Comparison of ENCODE assay signal across 30 cellular contexts in genomic region chr7:124713086-124713485, GRCh38. TPM values are rescaled to one million over a fixed set of nuclear protein-coding genes. Genes with fewer than 3 reads are reported as not detected.
"Had no signal": no experiment of that assay in that cellular context is flagged by ENCODE, and none has a peak within 500 bp of the region (broad histone marks: within the 10 kb centered on the region; RNA-seq: fewer than 3 reads in every experiment).

No MANE protein-coding gene starts in this region.

- H3K36me3 ChIP-seq: adrenal gland, colonic mucosa, gastrocnemius medialis, left lung, spleen, uterus had no signal

- H3K4me3 Mint-ChIP-seq: activated CD4-positive, alpha-beta memory T cell treated with anti-CD3 and anti-CD28 coated beads for 36 hours; activated naive CD4-positive, alpha-beta T cell treated with anti-CD3 and anti-CD28 coated beads for 36 hours; activated naive CD8-positive, alpha-beta T cell treated with anti-CD3 and anti-CD28 coated beads for 36 hours; activated T-helper 1 cell treated with anti-CD3 and anti-CD28 coated beads, Interleukin-12 subunit alpha, Interleukin-12 subunit beta, Interleukin-2, Interleukin-4 antibody, amounts not matched to agents 30 ng/mL and 10 ng/mL and 1 ng/mL, durations not matched to agents 14 hours and 24 hours and 36 hours; natural killer cell treated with Interleukin-12 subunit alpha and Interleukin-12 subunit beta and Interleukin-15 and Interleukin-18, amount 100 ng/mL, for 72 hours; type B pancreatic cell had no signal

- H3K27ac Mint-ChIP-seq: activated CD4-positive, alpha-beta memory T cell treated with anti-CD3 and anti-CD28 coated beads for 36 hours; activated naive CD4-positive, alpha-beta T cell treated with anti-CD3 and anti-CD28 coated beads for 36 hours; activated naive CD8-positive, alpha-beta T cell treated with anti-CD3 and anti-CD28 coated beads for 36 hours; activated T-helper 1 cell treated with anti-CD3 and anti-CD28 coated beads, Interleukin-12 subunit alpha, Interleukin-12 subunit beta, Interleukin-2, Interleukin-4 antibody, amounts not matched to agents 30 ng/mL and 10 ng/mL and 1 ng/mL, durations not matched to agents 14 hours and 24 hours and 36 hours; natural killer cell treated with Interleukin-12 subunit alpha and Interleukin-12 subunit beta and Interleukin-15 and Interleukin-18, amount 100 ng/mL, for 72 hours; type B pancreatic cell had no signal

- H3K36me3 Mint-ChIP-seq: activated naive CD8-positive, alpha-beta T cell treated with anti-CD3 and anti-CD28 coated beads for 36 hours; type B pancreatic cell had no signal

- H3K9me3 ChIP-seq: adrenal gland, body of pancreas, colonic mucosa, gastrocnemius medialis, testis, uterus had no signal

- H3K4me1 ChIP-seq: adrenal gland, body of pancreas, colonic mucosa, gastrocnemius medialis, left lung, spleen, testis, uterus had no signal

- H3K9me3 Mint-ChIP-seq: type B pancreatic cell had no signal

- H3K4me3 ChIP-seq: adrenal gland, body of pancreas, colonic mucosa, dorsolateral prefrontal cortex, gastrocnemius medialis, left lung, lung, spleen, testis, uterus had no signal

- ATAC-seq: activated CD4-positive, CD25-positive, alpha-beta regulatory T cell treated with anti-CD3 and anti-CD28 coated beads, Interleukin-2, amount 50 U/mL, for 24 hours; body of pancreas; gastrocnemius medialis; left lung; natural killer cell treated with Interleukin-12 subunit alpha and Interleukin-12 subunit beta and Interleukin-15 and Interleukin-18, amount 100 ng/mL, for 72 hours; right cardiac atrium had no signal

- DNase-seq: activated CD4-positive, alpha-beta memory T cell treated with anti-CD3 and anti-CD28 coated beads for 36 hours; activated CD4-positive, alpha-beta T cell treated with anti-CD3 and anti-CD28 coated beads for 48 hours; activated CD8-positive, alpha-beta memory T cell treated with anti-CD3 and anti-CD28 coated beads, Interleukin-2, amount 50 U/mL, for 4 hours; activated effector memory CD4-positive, alpha-beta T cell treated with anti-CD3 and anti-CD28 coated beads, Interleukin-2, amount 50 U/mL, for 16 hours; activated naive CD4-positive, alpha-beta T cell treated with anti-CD3 and anti-CD28 coated beads for 36 hours; activated naive CD8-positive, alpha-beta T cell treated with anti-CD3 and anti-CD28 coated beads for 36 hours; activated T-cell treated with anti-CD3 and anti-CD28 coated beads, Interleukin-2, amount 50 U/mL, for 1 hour; adrenal gland; body of pancreas; colonic mucosa; dorsolateral prefrontal cortex; effector memory CD4-positive, alpha-beta T cell; gastrocnemius medialis; glutamatergic neuron; left lung; mesendoderm; posterior cingulate gyrus; right cardiac atrium; spleen; stimulated activated naive CD4-positive, alpha-beta T cell treated with Interleukin-2 at 50 U/mL for 16 hours; testis; uterus had no signal

- H3K27ac ChIP-seq: adrenal gland, body of pancreas, colonic mucosa, dorsolateral prefrontal cortex, gastrocnemius medialis, left lung, spleen, testis, uterus, VCaP had no signal

- H3K27me3 Mint-ChIP-seq: activated CD4-positive, alpha-beta memory T cell treated with anti-CD3 and anti-CD28 coated beads for 36 hours; activated naive CD8-positive, alpha-beta T cell treated with anti-CD3 and anti-CD28 coated beads for 36 hours; natural killer cell treated with Interleukin-12 subunit alpha and Interleukin-12 subunit beta and Interleukin-15 and Interleukin-18, amount 100 ng/mL, for 72 hours; type B pancreatic cell had no signal

- H3K27me3 ChIP-seq: adrenal gland, body of pancreas, colonic mucosa, dorsolateral prefrontal cortex, gastrocnemius medialis, left lung, spleen, testis, uterus had no signal

- H3K4me1 Mint-ChIP-seq: activated naive CD8-positive, alpha-beta T cell treated with anti-CD3 and anti-CD28 coated beads for 36 hours had no signal

RNA-seq across cellular contexts. Expression of gene GPR37, which starts 52.5 kb away (rescaled TPM):
- total RNA-seq: activated CD8-positive, alpha-beta memory T cell treated with anti-CD3 and anti-CD28 coated beads for 36 hours; activated naive CD4-positive, alpha-beta T cell treated with anti-CD3 and anti-CD28 coated beads for 36 hours; activated naive CD8-positive, alpha-beta T cell treated with anti-CD3 and anti-CD28 coated beads for 36 hours; activated T-helper 1 cell treated with anti-CD3 and anti-CD28 coated beads, Interleukin-12 subunit alpha, Interleukin-12 subunit beta, Interleukin-2, Interleukin-4 antibody, amounts not matched to agents 30 ng/mL and 10 ng/mL and 1 ng/mL, durations not matched to agents 14 hours and 24 hours and 36 hours; natural killer cell treated with Interleukin-12 subunit alpha and Interleukin-12 subunit beta and Interleukin-15 and Interleukin-18, amount 100 ng/mL, for 72 hours; T-helper 1 cell treated with Interleukin-12 subunit alpha and Interleukin-12 subunit beta and Interleukin-4 antibody, amounts not matched to agents 30 ng/mL and 1 ng/mL, for 36 hours had no signal
